15 cellular contexts compared by ENCODE assay signal in the genomic region with DNA sequence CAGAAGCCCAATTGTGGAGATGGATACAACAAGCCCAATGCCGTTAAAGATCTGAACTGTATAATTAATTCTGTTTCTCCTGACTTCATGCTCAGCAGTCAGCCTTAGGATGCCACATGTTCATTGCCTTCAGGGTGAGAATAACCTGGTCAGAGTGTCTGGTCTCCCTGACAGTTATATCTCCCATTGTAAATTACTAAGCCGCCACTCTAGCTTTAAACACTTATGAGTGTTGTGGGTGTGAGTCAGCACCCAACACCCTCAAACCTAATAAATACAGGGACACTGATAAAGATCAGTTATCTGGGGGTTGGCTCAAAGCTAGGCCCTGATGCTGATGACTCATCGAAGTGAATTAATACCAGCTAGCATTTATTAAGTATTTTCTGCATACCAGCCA.
DNase-seq lines count a peak whose midpoint lies in the region; ATAC-seq and TF ChIP-seq lines count a peak whose summit lies in the region.
"Had no signal": no experiment of that assay in that cellular context is flagged by ENCODE, and none has a peak within 500 bp of the region (broad histone marks: within the 10 kb centered on the region; RNA-seq: fewer than 3 reads in every experiment).

No MANE protein-coding gene starts in this region.

- H3K27me3 Mint-ChIP-seq in natural killer cell treated with Interleukin-12 subunit alpha and Interleukin-12 subunit beta and Interleukin-15 and Interleukin-18, amount 100 ng/mL, for 72 hours = peaks cover 4 to 10% of the 10 kb centered on the region in 2 donors
- H3K27me3 Mint-ChIP-seq in activated T-helper 2 cell treated with anti-CD3 and anti-CD28 coated beads, Interferon-gamma antibody, Interleukin-2, Interleukin-4, amounts not matched to agents 10 μg/mL and 5 μg/mL and 100 μg/mL, durations not matched to agents 14 hours and 24 hours and 36 hours (ENCODE audit: low read depth) = peaks cover 10% of the 10 kb centered on the region

- intact Hi-C loops in activated T-helper 2 cell treated with anti-CD3 and anti-CD28 coated beads, Interferon-gamma antibody, Interleukin-2, Interleukin-4, amounts not matched to agents 10 μg/mL and 5 μg/mL and 100 μg/mL, durations not matched to agents 14 hours and 24 hours and 36 hours (cut with micrococcal nuclease) = no loop called here

- peak; percentile 48 for ATAC-seq in natural killer cell treated with Interleukin-12 subunit alpha and Interleukin-12 subunit beta and Interleukin-15 and Interleukin-18, amount 100 ng/mL, for 72 hours
- ATAC-seq: activated T-cell treated with anti-CD3 and anti-CD28 coated beads, Interleukin-2, amount 50 U/mL, for 4 hours had no signal

- no peaks in the 10 kb centered on the region for H3K4me1 ChIP-seq in BE2C
- H3K4me1 ChIP-seq: suprapubic skin had no signal

- H3K4me1 Mint-ChIP-seq in natural killer cell treated with Interleukin-12 subunit alpha and Interleukin-12 subunit beta and Interleukin-15 and Interleukin-18, amount 100 ng/mL, for 72 hours (ENCODE audit: low read depth in 2 of 2) = peaks cover 0 to 2% of the 10 kb centered on the region in 2 donors
- H3K4me1 Mint-ChIP-seq in activated T-helper 2 cell treated with anti-CD3 and anti-CD28 coated beads, Interferon-gamma antibody, Interleukin-2, Interleukin-4, amounts not matched to agents 10 μg/mL and 5 μg/mL and 100 μg/mL, durations not matched to agents 14 hours and 24 hours and 36 hours (ENCODE audit: low read depth) = no peaks in the 10 kb centered on the region

- no peak overlapping the region for H3K27ac Mint-ChIP-seq in natural killer cell treated with Interleukin-12 subunit alpha and Interleukin-12 subunit beta and Interleukin-15 and Interleukin-18, amount 100 ng/mL, for 72 hours
- H3K27ac Mint-ChIP-seq in activated T-helper 2 cell treated with anti-CD3 and anti-CD28 coated beads, Interferon-gamma antibody, Interleukin-2, Interleukin-4, amounts not matched to agents 10 μg/mL and 5 μg/mL and 100 μg/mL, durations not matched to agents 14 hours and 24 hours and 36 hours = no peak overlapping the region
- H3K27ac Mint-ChIP-seq: CD8-positive, alpha-beta memory T cell had no signal

- peak; percentile 43 for DNase-seq in ELF-1 (ENCODE audit: low read depth, low spot score)
- peak; percentile 1 for DNase-seq in MG63
- DNase-seq in choroid plexus epithelial cell (ENCODE audit: low read depth) = peak; percentile 30
- DNase-seq in natural killer cell treated with Interleukin-12 subunit alpha and Interleukin-12 subunit beta and Interleukin-15 and Interleukin-18, amount 100 ng/mL, for 72 hours (ENCODE audit: low spot score) = no peak
- DNase-seq in activated T-helper 2 cell treated with anti-CD3 and anti-CD28 coated beads, Interferon-gamma antibody, Interleukin-2, Interleukin-4, amounts not matched to agents 10 μg/mL and 5 μg/mL and 100 μg/mL, durations not matched to agents 14 hours and 24 hours and 36 hours (ENCODE audit: low spot score) = no peak
- DNase-seq in UCSD-AML1 (lab: John Stamatoyannopoulos, UW; ENCODE audit: unreplicated experiment) = no peak
- DNase-seq in BE2C = no peak
- DNase-seq: activated T-cell treated with anti-CD3 and anti-CD28 coated beads, Interleukin-2, amount 50 U/mL, for 4 hours; aorta; CD8-positive, alpha-beta memory T cell; head of caudate nucleus; NCI-H2029; NCI-H82 had no signal

- no peak overlapping the region for H3K4me3 ChIP-seq in MG63
- H3K4me3 ChIP-seq in choroid plexus epithelial cell (ENCODE audit: low read depth, low read length) = no peak overlapping the region
- no peak overlapping the region for H3K4me3 ChIP-seq in BE2C (ENCODE audit: low read depth, low read length)
- H3K4me3 ChIP-seq: smooth muscle cell, suprapubic skin had no signal

- no peak for TF ChIP-seq CTCF in choroid plexus epithelial cell (conservative IDR thresholded peaks at IDR 0.05; ENCODE audit: low read depth, low read length)
- TF ChIP-seq CTCF in BE2C (IDR thresholded peaks at IDR 0.05; ENCODE audit: low read depth, low read length) = no peak

- no peaks in the 10 kb centered on the region for H3K27me3 ChIP-seq in MG63
- H3K27me3 ChIP-seq in BE2C = no peaks in the 10 kb centered on the region
- H3K27me3 ChIP-seq: suprapubic skin had no signal

- H3K36me3 ChIP-seq in MG63 (no peaks in the 10 kb centered on the region), BE2C (no peaks in the 10 kb centered on the region)
- H3K36me3 ChIP-seq: suprapubic skin had no signal

- H3K36me3 Mint-ChIP-seq in natural killer cell treated with Interleukin-12 subunit alpha and Interleukin-12 subunit beta and Interleukin-15 and Interleukin-18, amount 100 ng/mL, for 72 hours = no peaks in the 10 kb centered on the region
- no peaks in the 10 kb centered on the region for H3K36me3 Mint-ChIP-seq in activated T-helper 2 cell treated with anti-CD3 and anti-CD28 coated beads, Interferon-gamma antibody, Interleukin-2, Interleukin-4, amounts not matched to agents 10 μg/mL and 5 μg/mL and 100 μg/mL, durations not matched to agents 14 hours and 24 hours and 36 hours (ENCODE audit: low read depth)
- H3K36me3 Mint-ChIP-seq: CD8-positive, alpha-beta memory T cell had no signal

- no peaks in the 10 kb centered on the region for H3K9me3 ChIP-seq in MG63
- H3K9me3 ChIP-seq in BE2C = no peaks in the 10 kb centered on the region
- H3K9me3 ChIP-seq: suprapubic skin had no signal

- H3K4me3 Mint-ChIP-seq in natural killer cell treated with Interleukin-12 subunit alpha and Interleukin-12 subunit beta and Interleukin-15 and Interleukin-18, amount 100 ng/mL, for 72 hours = no peak overlapping the region
- H3K4me3 Mint-ChIP-seq in activated T-helper 2 cell treated with anti-CD3 and anti-CD28 coated beads, Interferon-gamma antibody, Interleukin-2, Interleukin-4, amounts not matched to agents 10 μg/mL and 5 μg/mL and 100 μg/mL, durations not matched to agents 14 hours and 24 hours and 36 hours (ENCODE audit: low read depth) = no peak overlapping the region
- H3K4me3 Mint-ChIP-seq: activated T-cell treated with anti-CD3 and anti-CD28 coated beads, Interleukin-2, amount 50 U/mL, for 4 hours; CD8-positive, alpha-beta memory T cell had no signal

- H3K9me3 Mint-ChIP-seq in natural killer cell treated with Interleukin-12 subunit alpha and Interleukin-12 subunit beta and Interleukin-15 and Interleukin-18, amount 100 ng/mL, for 72 hours = no peaks in the 10 kb centered on the region
- no peaks in the 10 kb centered on the region for H3K9me3 Mint-ChIP-seq in activated T-helper 2 cell treated with anti-CD3 and anti-CD28 coated beads, Interferon-gamma antibody, Interleukin-2, Interleukin-4, amounts not matched to agents 10 μg/mL and 5 μg/mL and 100 μg/mL, durations not matched to agents 14 hours and 24 hours and 36 hours
- H3K9me3 Mint-ChIP-seq: activated T-cell treated with anti-CD3 and anti-CD28 coated beads, Interleukin-2, amount 50 U/mL, for 4 hours; CD8-positive, alpha-beta memory T cell had no signal

Comparison
In these comparisons a context has a peak if more than half of its experiments do, and no peak if none do; other contexts are left out.
1. DNase-seq: peak in ELF-1 (single experiment), MG63 (single experiment) and choroid plexus epithelial cell (single experiment); none in natural killer cell treated with Interleukin-12 subunit alpha and Interleukin-12 subunit beta and Interleukin-15 and Interleukin-18, amount 100 ng/mL, for 72 hours (single experiment), activated T-helper 2 cell treated with anti-CD3 and anti-CD28 coated beads, Interferon-gamma antibody, Interleukin-2, Interleukin-4, amounts not matched to agents 10 μg/mL and 5 μg/mL and 100 μg/mL, durations not matched to agents 14 hours and 24 hours and 36 hours (single experiment), UCSD-AML1 (single experiment) and BE2C (single experiment).